1 cellular context compared by ENCODE assay signal in the genomic region with DNA sequence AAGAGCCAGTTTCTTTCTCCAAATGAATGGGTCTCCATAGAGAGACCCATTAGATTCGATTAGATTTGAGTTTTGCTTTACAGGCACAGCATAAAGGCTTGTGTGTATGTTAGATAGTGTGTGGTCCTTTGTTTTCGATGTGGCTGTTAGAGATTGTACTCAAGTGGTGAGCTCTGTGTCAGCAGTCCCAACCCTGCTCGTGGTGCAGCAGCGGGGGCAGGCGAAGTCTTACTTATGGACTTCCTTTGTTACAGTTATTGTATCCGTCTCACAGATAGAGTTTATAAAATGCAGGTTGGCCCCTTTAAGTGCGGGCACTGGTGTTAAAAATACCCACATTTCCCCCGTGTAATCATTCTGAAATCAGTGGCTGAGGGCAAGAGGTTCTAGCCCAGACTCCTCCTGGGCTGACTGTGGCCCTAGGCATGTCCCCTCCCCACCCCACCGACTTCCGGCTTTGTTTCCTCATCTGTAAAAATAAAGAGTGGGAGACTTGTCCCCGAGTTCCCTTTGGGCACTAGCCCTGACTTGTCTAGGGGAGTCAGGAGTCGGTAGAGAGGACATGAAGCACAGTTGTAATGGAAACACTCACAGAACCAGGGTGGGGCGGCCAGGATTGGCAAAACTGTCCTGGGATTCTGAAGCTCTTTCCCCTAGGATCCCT.
TF ChIP-seq lines count a peak whose summit lies in the region.

No MANE protein-coding gene starts in this region.

TF ChIP-seq in SK-N-SH, 30 proteins besides CTCF, POLR2A, EP300 and RAD21 (continued from another document):
- TF ChIP-seq GATA2 (CRISPR knock-in tag; IDR thresholded peaks at IDR 0.05) (no peak), FOSL2 (IDR thresholded peaks at IDR 0.05; ENCODE audit: borderline replicate concordance, low read depth) (no peak), SIN3A (IDR thresholded peaks at IDR 0.05; ENCODE audit: borderline replicate concordance, low read depth, low read length) (no peak), CHD2 (IDR thresholded peaks at IDR 0.05; ENCODE audit: low read length, partially characterized antibody) (no peak)
- TF ChIP-seq, protein P1, sequence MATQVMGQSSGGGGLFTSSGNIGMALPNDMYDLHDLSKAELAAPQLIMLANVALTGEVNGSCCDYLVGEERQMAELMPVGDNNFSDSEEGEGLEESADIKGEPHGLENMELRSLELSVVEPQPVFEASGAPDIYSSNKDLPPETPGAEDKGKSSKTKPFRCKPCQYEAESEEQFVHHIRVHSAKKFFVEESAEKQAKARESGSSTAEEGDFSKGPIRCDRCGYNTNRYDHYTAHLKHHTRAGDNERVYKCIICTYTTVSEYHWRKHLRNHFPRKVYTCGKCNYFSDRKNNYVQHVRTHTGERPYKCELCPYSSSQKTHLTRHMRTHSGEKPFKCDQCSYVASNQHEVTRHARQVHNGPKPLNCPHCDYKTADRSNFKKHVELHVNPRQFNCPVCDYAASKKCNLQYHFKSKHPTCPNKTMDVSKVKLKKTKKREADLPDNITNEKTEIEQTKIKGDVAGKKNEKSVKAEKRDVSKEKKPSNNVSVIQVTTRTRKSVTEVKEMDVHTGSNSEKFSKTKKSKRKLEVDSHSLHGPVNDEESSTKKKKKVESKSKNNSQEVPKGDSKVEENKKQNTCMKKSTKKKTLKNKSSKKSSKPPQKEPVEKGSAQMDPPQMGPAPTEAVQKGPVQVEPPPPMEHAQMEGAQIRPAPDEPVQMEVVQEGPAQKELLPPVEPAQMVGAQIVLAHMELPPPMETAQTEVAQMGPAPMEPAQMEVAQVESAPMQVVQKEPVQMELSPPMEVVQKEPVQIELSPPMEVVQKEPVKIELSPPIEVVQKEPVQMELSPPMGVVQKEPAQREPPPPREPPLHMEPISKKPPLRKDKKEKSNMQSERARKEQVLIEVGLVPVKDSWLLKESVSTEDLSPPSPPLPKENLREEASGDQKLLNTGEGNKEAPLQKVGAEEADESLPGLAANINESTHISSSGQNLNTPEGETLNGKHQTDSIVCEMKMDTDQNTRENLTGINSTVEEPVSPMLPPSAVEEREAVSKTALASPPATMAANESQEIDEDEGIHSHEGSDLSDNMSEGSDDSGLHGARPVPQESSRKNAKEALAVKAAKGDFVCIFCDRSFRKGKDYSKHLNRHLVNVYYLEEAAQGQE (IDR thresholded peaks at IDR 0.05; ENCODE audit: low read depth, low read length), result no peak
TF ChIP-seq in SK-N-SH: peak in this region for 0.
